ENCODE assay signal across 8 cellular contexts in the genomic region with DNA sequence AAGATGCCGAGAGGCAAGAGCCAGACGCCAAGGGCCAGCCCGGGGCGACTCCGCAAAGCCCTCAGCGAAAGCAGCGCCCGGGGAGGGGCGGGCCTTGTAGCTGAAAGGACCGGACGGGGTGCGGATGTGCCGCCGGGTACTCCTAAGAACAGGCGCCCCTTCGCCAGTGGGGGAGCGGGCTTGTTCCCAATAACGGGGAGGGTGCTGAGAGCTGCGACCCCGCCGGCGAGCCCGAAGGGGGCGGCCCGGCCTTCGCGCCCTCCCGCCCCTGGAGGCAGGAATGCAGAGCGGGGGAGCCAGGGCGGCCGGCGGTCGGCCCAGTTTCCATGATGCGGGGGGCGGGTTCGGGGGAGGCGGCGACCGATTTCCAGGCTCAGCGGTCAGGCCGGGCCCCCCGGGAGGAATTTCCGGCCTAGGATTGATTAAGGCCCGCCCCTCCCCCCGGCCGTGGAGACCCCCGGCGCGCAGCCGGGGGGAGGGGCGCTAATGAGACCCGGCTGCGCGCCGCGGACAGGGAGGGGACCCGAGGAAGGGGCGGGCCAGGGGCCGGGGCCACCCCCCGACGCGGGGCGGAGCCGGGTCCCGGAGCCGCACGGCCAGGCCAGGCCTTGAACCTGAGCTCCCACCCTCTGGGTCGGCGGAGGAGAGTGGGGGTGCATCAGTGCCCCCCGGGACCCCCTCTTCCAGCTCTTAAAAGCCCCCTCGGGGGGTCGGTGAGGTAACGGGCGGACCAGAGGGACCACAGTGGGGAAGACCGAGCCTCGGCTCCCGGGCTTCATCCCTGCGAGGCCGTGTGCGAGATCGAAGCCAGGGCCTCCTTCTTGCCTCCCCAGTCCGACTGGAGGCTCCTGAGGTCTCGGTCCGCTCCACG. TPM values are rescaled to one million over a fixed set of nuclear protein-coding genes. Genes with fewer than 3 reads are reported as not detected.
A peak's percentile ranks its signal among the peaks of the same experiment; 100 is the strongest.
DNase-seq lines count a peak whose midpoint lies in the region; ATAC-seq and TF ChIP-seq lines count a peak whose summit lies in the region.

No MANE protein-coding gene starts in this region.

- ATAC-seq in Panc1, result peak; percentile 74
- ATAC-seq in foreskin keratinocyte, result peak; percentile 47
- peak; percentile 72 for ATAC-seq in omental fat pad (ENCODE audit: low FRiP score)
- ATAC-seq in HG02970 (IDR thresholded peaks at IDR 0.05; ENCODE audit: low FRiP score, unreplicated experiment), result no peak

- TF ChIP-seq CTCF in GM12873 (IDR thresholded peaks at IDR 0.05; ENCODE audit: insufficient read depth, low read depth, low read length, missing control alignments) (peak; percentile 8), Panc1 (IDR thresholded peaks at IDR 0.05) (no peak), foreskin keratinocyte (conservative IDR thresholded peaks at IDR 0.05) (peak; percentile 77), omental fat pad (IDR thresholded peaks at IDR 0.05) (peak in 2 of 3 donors; percentile 75 to 85), transverse colon (IDR thresholded peaks at IDR 0.05) (peak; percentile 65 to 91 (median 85))

- TF ChIP-seq EP300 in transverse colon (IDR thresholded peaks at IDR 0.05; ENCODE audit: low read depth), result no peak

- BruUV-seq in Panc1 (replicated peaks; lab: Mats Ljungman, UMichigan), result no TSS peak

- CTCF ChIA-PET in Panc1 (lab: Charles Lee), result interaction anchor here (0.6 to 1.2 kb wide), 3 partner anchors 58 to 374 kb away, joined by 3 to 5 read pairs (median 3); no protein-coding TSS in a partner anchor

- H3K27ac ChIP-seq in Panc1 (ENCODE audit: low read length) (peak overlapping the region; percentile 72), foreskin keratinocyte (peak overlapping the region; percentile 40), transverse colon (peak overlapping the region; percentile 94 to 97 (median 94))

- 10 to 33% methylated on average over 1 to 52 of the region's 85 CpGs for WGBS in transverse colon (ENCODE audit: low coverage in 1 of 2), 2 donors

- H3K36me3 ChIP-seq in Panc1 (ENCODE audit: control insufficient read depth, insufficient read depth, low read length) (no peaks in the 10 kb centered on the region; the same call in 1 of the 2 replicates), transverse colon (no peaks in the 10 kb centered on the region)

- in situ Hi-C loops in Panc1 (cut with HindIII; ENCODE audit: low pct_unique_long_range_greater_than_20kb, low sequenced_read_pairs) (no loop called here), transverse colon (cut with MboI; ENCODE audit: low pct_ligation_motif_present in 1 of 4, low pct_unique_long_range_greater_than_20kb in 1 of 4, low sequenced_read_pairs in 3 of 4) (loop anchor here in 1 of 4 donors (5.0 kb wide), 1 partner anchor 83 kb away; no protein-coding TSS in a partner anchor)

- no peaks in the 10 kb centered on the region; the same call in 1 of the 2 replicates for H3K4me1 ChIP-seq in Panc1 (ENCODE audit: control insufficient read depth, insufficient read depth, low read length)
- H3K4me1 ChIP-seq in foreskin keratinocyte, result no peaks in the 10 kb centered on the region
- H3K4me1 ChIP-seq in transverse colon, result peaks cover 7 to 50% (median 42%) of the 10 kb centered on the region in 4 donors

- intact Hi-C loops in Panc1 (cut with micrococcal nuclease; ENCODE audit: unreplicated experiment), result loop anchor here (5.0 kb wide), 1 partner anchor 242 kb away; no protein-coding TSS in a partner anchor
- intact Hi-C loops in transverse colon (cut with DNase I; ENCODE audit: low total_unique reads), result loop anchor here (5.0 to 10.0 kb wide), 2 partner anchors 58 to 240 kb away; a partner anchor contains a TSS

- H3K9me3 ChIP-seq in Panc1 (ENCODE audit: control insufficient read depth, insufficient read depth, low read depth, low read length), result no peaks in the 10 kb centered on the region
- H3K9me3 ChIP-seq in transverse colon, result no peaks in the 10 kb centered on the region

- no peak for DNase-seq in Panc1 (ENCODE audit: low read depth, low spot score)
- peak; percentile 85 for DNase-seq in activated effector memory CD4-positive, alpha-beta T cell treated with anti-CD3 and anti-CD28 coated beads, Interleukin-2, amount 50 U/mL, for 16 hours
- peak; percentile 30 to 46 for DNase-seq in foreskin keratinocyte
- peak; percentile 54 for DNase-seq in omental fat pad (ENCODE audit: low spot score)
- peak; percentile 69 for DNase-seq in transverse colon
- no peak for DNase-seq in NOMO-1 treated with dmso at 0.1 percent for 144 hours (lab: John Stamatoyannopoulos, UW; ENCODE audit: unreplicated experiment)

- peak; percentile 70 for TF ChIP-seq POLR2A in transverse colon (IDR thresholded peaks at IDR 0.05)

- H3K4me3 ChIP-seq in Panc1 (ENCODE audit: low read depth in 2 of 2, low read length in 2 of 2), result peak overlapping the region; percentile 62 to 74
- H3K4me3 ChIP-seq in transverse colon, result peak overlapping the region; percentile 46 to 68 (median 58)

- POLR2A ChIA-PET in Panc1 (lab: Charles Lee), result interaction anchor here (0.5 to 0.6 kb wide), 2 partner anchors 51 to 104 kb away, joined by 3 to 4 read pairs; no protein-coding TSS in a partner anchor

- no peaks in the 10 kb centered on the region; the same call in 1 of the 2 replicates for H3K27me3 ChIP-seq in Panc1 (ENCODE audit: control insufficient read depth, insufficient read depth, low read length)
- peaks cover 2% of the 10 kb centered on the region for H3K27me3 ChIP-seq in foreskin keratinocyte
- H3K27me3 ChIP-seq in transverse colon, result peaks cover 53% of the 10 kb centered on the region

RNA-seq across cellular contexts. Expression of a gene that starts 0.9 kb away (rescaled TPM):
- total RNA-seq in Panc1 (2021; ENCODE audit: unreplicated experiment) (2.1 TPM), foreskin keratinocyte (7.4 and 8.7 TPM in 2 replicates), omental fat pad (10 to 100 TPM in 2 of 4 donors, 1 to 10 TPM in 2; 7.2 to 26.8 (median 9.7) TPM), transverse colon (1 to 10 TPM; 1.6 to 7.5 (median 4.2) TPM)
- 3.9 TPM for polyA plus RNA-seq in Panc1 (2012; ENCODE audit: insufficient read length)
- 6.6 and 7.2 TPM in 2 replicates for polyA plus RNA-seq in foreskin keratinocyte

RNA-seq across cellular contexts. Expression of a gene that starts 57.1 kb away (rescaled TPM):
- total RNA-seq in Panc1 (2021; ENCODE audit: unreplicated experiment) (77.5 TPM), foreskin keratinocyte (50.4 and 64.0 TPM in 2 replicates), omental fat pad (100 to 1,000 TPM in 1 of 4 donors, 10 to 100 TPM in 3; 75.3 to 117 (median 88.1) TPM), transverse colon (10 to 100 TPM; 67.3 to 98.0 (median 72.4) TPM)
- polyA plus RNA-seq in Panc1 (2012; ENCODE audit: insufficient read length), result 76.8 TPM
- 53.7 and 64.9 TPM in 2 replicates for polyA plus RNA-seq in foreskin keratinocyte

Comparison
In these comparisons a context has a peak if more than half of its experiments do, and no peak if none do; other contexts are left out.
1. DNase-seq: peak in activated effector memory CD4-positive, alpha-beta T cell treated with anti-CD3 and anti-CD28 coated beads, Interleukin-2, amount 50 U/mL, for 16 hours (single experiment), foreskin keratinocyte (2 of 2), omental fat pad (single experiment) and transverse colon (single experiment); none in Panc1 (single experiment) and NOMO-1 treated with dmso at 0.1 percent for 144 hours (single experiment).
2. H3K27ac ChIP-seq: peak in every context shown above with its lines; median percentile 94 in transverse colon; 72 in Panc1; 40 in foreskin keratinocyte.